22 cellular contexts compared by ENCODE assay signal in genomic region chr22:22318723-22319465, GRCh38.
"Had no signal": no experiment of that assay in that cellular context is flagged by ENCODE, and none has a peak within 500 bp of the region (broad histone marks: within the 10 kb centered on the region; RNA-seq: fewer than 3 reads in every experiment).

No MANE protein-coding gene starts in this region.

- H3K9me3 ChIP-seq: testis, uterus had no signal

- H3K27ac Mint-ChIP-seq: activated CD4-positive, alpha-beta T cell treated with anti-CD3 and anti-CD28 coated beads for 36 hours; activated naive CD8-positive, alpha-beta T cell treated with anti-CD3 and anti-CD28 coated beads for 36 hours; WTC11 had no signal

- FAIRE-seq: astrocyte, frontal cortex, small intestine had no signal

- H3K79me2 ChIP-seq: hepatocyte had no signal

- H3K27me3 ChIP-seq: hepatocyte, testis, uterus had no signal

- H3K4me1 Mint-ChIP-seq: activated CD4-positive, alpha-beta T cell treated with anti-CD3 and anti-CD28 coated beads for 36 hours; activated naive CD8-positive, alpha-beta T cell treated with anti-CD3 and anti-CD28 coated beads for 36 hours had no signal

- H2AFZ ChIP-seq: hepatocyte had no signal

- H3K36me3 ChIP-seq: uterus had no signal

- H3K4me2 ChIP-seq: hepatocyte had no signal

- H3K9me3 Mint-ChIP-seq: activated naive CD8-positive, alpha-beta T cell treated with anti-CD3 and anti-CD28 coated beads for 36 hours had no signal

- ATAC-seq: activated CD4-positive, alpha-beta T cell treated with anti-CD3 and anti-CD28 coated beads for 36 hours; sciatic nerve; WTC11 had no signal

- H3K4me3 Mint-ChIP-seq: activated CD4-positive, alpha-beta T cell treated with anti-CD3 and anti-CD28 coated beads for 36 hours; activated naive CD8-positive, alpha-beta T cell treated with anti-CD3 and anti-CD28 coated beads for 36 hours; WTC11 had no signal

- H3K27me3 Mint-ChIP-seq: activated CD4-positive, alpha-beta T cell treated with anti-CD3 and anti-CD28 coated beads for 36 hours; activated naive CD8-positive, alpha-beta T cell treated with anti-CD3 and anti-CD28 coated beads for 36 hours had no signal

- H3K4me3 ChIP-seq: hepatocyte, testis, uterus had no signal

- DNase-seq: activated CD4-positive, alpha-beta T cell treated with anti-CD3 and anti-CD28 coated beads for 36 hours; activated CD4-positive, alpha-beta T cell treated with anti-CD3 and anti-CD28 coated beads, Interleukin-2, amount 50 U/mL, for 48 hours; activated CD8-positive, alpha-beta memory T cell treated with anti-CD3 and anti-CD28 coated beads, Interleukin-2, amount 50 U/mL, for 48 hours; activated naive CD4-positive, alpha-beta T cell treated with Interleukin-2 at 50 U/mL for 16 hours; activated naive CD8-positive, alpha-beta T cell treated with anti-CD3 and anti-CD28 coated beads for 36 hours; activated T-cell treated with anti-CD3 and anti-CD28 coated beads, Interleukin-2, amount 50 U/mL, for 48 hours; central memory CD4-positive, alpha-beta T cell; effector memory CD4-positive, alpha-beta T cell; glutamatergic neuron; nucleus accumbens; small intestine; stimulated activated CD4-positive, alpha-beta T cell treated with anti-CD3 and anti-CD28 coated beads, Interleukin-2, amount 100 ng/mL, for 24 hours; stimulated activated naive CD4-positive, alpha-beta T cell; T1000; testis; trophoblast cell; uterus had no signal

- H3K4me1 ChIP-seq: testis, uterus had no signal

- H3K27ac ChIP-seq: hepatocyte, testis, uterus had no signal
